In the genomic region with DNA sequence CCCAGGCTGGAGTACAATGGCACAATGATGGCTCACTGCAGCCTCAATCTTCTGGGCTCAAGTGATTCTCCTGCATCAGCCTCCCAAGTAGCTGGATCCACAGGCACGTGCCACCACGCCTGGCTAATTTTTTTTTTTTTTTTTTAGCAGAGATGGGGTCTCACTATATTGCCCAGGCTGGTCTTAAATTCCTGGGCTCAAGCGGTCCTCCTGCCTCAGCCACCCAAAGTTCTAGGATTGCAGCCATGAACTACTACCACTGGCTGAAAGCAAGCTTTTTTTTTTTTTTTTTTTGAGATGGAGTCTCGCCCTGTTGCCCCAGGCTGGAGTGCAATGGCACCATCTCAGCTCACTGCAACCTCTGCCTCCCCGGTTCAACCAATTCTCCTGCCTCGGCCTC, we compare ENCODE assay signal across 8 cellular contexts. TPM values are rescaled to one million over a fixed set of nuclear protein-coding genes. Genes with fewer than 3 reads are reported as not detected.
DNase-seq lines count a peak whose midpoint lies in the region; ATAC-seq and TF ChIP-seq lines count a peak whose summit lies in the region.
"Not testable (repeated sequence)": the region's sequence is repeated elsewhere in the genome, so short reads cannot be mapped to it uniquely, and the experiment has no call there.

No MANE protein-coding gene starts in this region.

- peak overlapping the region in 1 of 2 experiments; percentile 50; a peak in 1 of 4 replicates for H3K4me3 ChIP-seq in HCT116 (replicated peaks in 1 of 2; ENCODE audit: low read depth in 1 of 2, low read length in 2 of 2)
- not testable (repeated sequence) for H3K4me3 ChIP-seq in esophagus (ENCODE audit: low read depth in 1 of 2, low read length in 2 of 2); subcutaneous abdominal adipose tissue (ENCODE audit: low read depth in 1 of 5, low read length in 5 of 5); upper lobe of right lung

- not testable (repeated sequence) for H3K36me3 ChIP-seq in HCT116 (ENCODE audit: control insufficient read depth in 1 of 2, insufficient read depth in 2 of 2, low read length in 2 of 2); esophagus (ENCODE audit: control insufficient read depth in 2 of 2, insufficient read depth in 2 of 2, low read length in 1 of 2); subcutaneous abdominal adipose tissue (ENCODE audit: control insufficient read depth in 5 of 5, insufficient read depth in 5 of 5, low read length in 5 of 5); upper lobe of right lung

- H3K36me3 Mint-ChIP-seq in MCF 10A (ENCODE audit: insufficient read depth, unreplicated experiment); mesothelial cell of epicardium; progenitor cell of endocrine pancreas (ENCODE audit: insufficient read depth): not testable (repeated sequence)

- not testable (repeated sequence) for H3K27me3 Mint-ChIP-seq in MCF 10A (ENCODE audit: insufficient read depth, unreplicated experiment); mesothelial cell of epicardium (ENCODE audit: low read depth)
- peaks cover 17% of the 10 kb centered on the region for H3K27me3 Mint-ChIP-seq in progenitor cell of endocrine pancreas

- not testable (repeated sequence) for H3K27me3 ChIP-seq in HCT116 (ENCODE audit: insufficient read depth, low read length); esophagus (ENCODE audit: control insufficient read depth in 1 of 2, insufficient read depth in 2 of 2, low read length in 2 of 2); subcutaneous abdominal adipose tissue (ENCODE audit: control insufficient read depth in 5 of 5, insufficient read depth in 4 of 5, low read length in 5 of 5); upper lobe of right lung

- not testable (repeated sequence) for TF ChIP-seq CTCF in HCT116 (IDR thresholded peaks at IDR 0.05 in 2 of 3, conservative IDR thresholded peaks at IDR 0.05 in 1 of 3; ENCODE audit: borderline replicate concordance in 1 of 3, insufficient read depth in 1 of 3, low read depth in 2 of 3, low read length in 2 of 3); RWPE1 (conservative IDR thresholded peaks at IDR 0.05; ENCODE audit: low read depth); MCF 10A (IDR thresholded peaks at IDR 0.05; ENCODE audit: unreplicated experiment); mesothelial cell of epicardium (IDR thresholded peaks at IDR 0.05; ENCODE audit: unreplicated experiment); progenitor cell of endocrine pancreas (IDR thresholded peaks at IDR 0.05; ENCODE audit: unreplicated experiment); upper lobe of right lung (IDR thresholded peaks at IDR 0.05)

- not testable (repeated sequence) for BruUV-seq in HCT116 (replicated peaks; lab: Mats Ljungman, UMichigan); MCF 10A (replicated peaks; lab: Mats Ljungman, UMichigan)

- RAD21 ChIA-PET in HCT116 (lab: Charles Lee; ENCODE audit: low non-redundant PET in 1 of 2, low total read pairs in 2 of 2, uncharacterized antibody in 2 of 2, unreplicated experiment in 2 of 2): not testable (repeated sequence)

- H3K27ac ChIP-seq in HCT116 (ENCODE audit: low read depth, low read length) (peak overlapping the region; percentile 93), RWPE1 (peak overlapping the region; percentile 99), esophagus (ENCODE audit: low read depth in 2 of 2, low read length in 1 of 2) (peak overlapping the region; percentile 93 to 94), subcutaneous abdominal adipose tissue (ENCODE audit: low read depth, low read length) (peak overlapping the region; percentile 82), upper lobe of right lung (peak overlapping the region; percentile 65)

- not testable (repeated sequence) for TF ChIP-seq RAD21 in HCT116 (IDR thresholded peaks at IDR 0.05; ENCODE audit: low read depth)

- H3K9me2 ChIP-seq in HCT116 (ENCODE audit: insufficient read depth): not testable (repeated sequence)

- H3K4me1 Mint-ChIP-seq in MCF 10A (ENCODE audit: insufficient read depth, unreplicated experiment) (peaks cover 28% of the 10 kb centered on the region), mesothelial cell of epicardium (peaks cover 20% of the 10 kb centered on the region), progenitor cell of endocrine pancreas (ENCODE audit: low read depth) (peaks cover 15% of the 10 kb centered on the region)

- 85 to 94% methylated on average over 6 of the region's 6 CpGs for WGBS in esophagus, 2 donors

- H3K27ac Mint-ChIP-seq in MCF 10A (ENCODE audit: low read depth, unreplicated experiment) (peak overlapping the region; percentile 96), mesothelial cell of epicardium (peak overlapping the region; percentile 100), progenitor cell of endocrine pancreas (peak overlapping the region; percentile 98)

- H3K4me3 Mint-ChIP-seq in MCF 10A (ENCODE audit: unreplicated experiment): peak overlapping the region; percentile 46
- H3K4me3 Mint-ChIP-seq in mesothelial cell of epicardium; progenitor cell of endocrine pancreas (ENCODE audit: low read depth): not testable (repeated sequence)

- H3K4me2 ChIP-seq in HCT116 (ENCODE audit: low read length): peak overlapping the region; percentile 81

- intact Hi-C loops in HCT116 (cut with micrococcal nuclease); upper lobe of right lung (cut with DNase I): not testable (repeated sequence)
- intact Hi-C loops in MCF 10A (cut with micrococcal nuclease): loop anchor here (2.0 kb wide), 1 partner anchor 16 kb away; no protein-coding TSS in a partner anchor

- H2AFZ ChIP-seq in HCT116 (ENCODE audit: low read depth, low read length, poor library complexity, severe bottlenecking): not testable (repeated sequence)

- H3K9me3 ChIP-seq in HCT116 (ENCODE audit: control insufficient read depth in 1 of 2, insufficient read depth in 1 of 2, low read depth in 1 of 2, low read length in 2 of 2); esophagus (ENCODE audit: control insufficient read depth in 2 of 2, insufficient read depth in 1 of 2, low read depth in 1 of 2, low read length in 1 of 2); subcutaneous abdominal adipose tissue (ENCODE audit: control insufficient read depth in 5 of 5, low read length in 5 of 5); upper lobe of right lung: not testable (repeated sequence)

- not testable (repeated sequence) for DNase-seq in HCT116 (ENCODE audit: low read depth, low spot score); RWPE1 (ENCODE audit: low spot score); MCF 10A (ENCODE audit: unreplicated experiment); mesothelial cell of epicardium (ENCODE audit: low spot score in 2 of 2, unreplicated experiment in 2 of 2); progenitor cell of endocrine pancreas (ENCODE audit: low spot score, unreplicated experiment); upper lobe of right lung

- not testable (repeated sequence) for H3K9me3 Mint-ChIP-seq in MCF 10A (ENCODE audit: unreplicated experiment); mesothelial cell of epicardium; progenitor cell of endocrine pancreas (ENCODE audit: low read depth)

- not testable (repeated sequence) for H4K20me1 ChIP-seq in HCT116 (ENCODE audit: insufficient read depth)

- CTCF ChIA-PET in HCT116 (lab: Charles Lee) (interaction anchor here (0.7 kb wide), 1 partner anchor 22 kb away, joined by 4 read pairs; no protein-coding TSS in a partner anchor), RWPE1 (lab: Yijun Ruan, JAX) (interaction anchor here (0.6 kb wide), 1 partner anchor 377 kb away, joined by 3 read pairs; no protein-coding TSS in a partner anchor), MCF 10A (lab: Yijun Ruan, JAX) (interaction anchor here (0.5 to 0.9 kb wide), 2 partner anchors 15 to 22 kb away, joined by 3 to 5 read pairs; no protein-coding TSS in a partner anchor)

- peak overlapping the region; percentile 68 for H3K9ac ChIP-seq in HCT116 (ENCODE audit: low read length)
- not testable (repeated sequence) for H3K9ac ChIP-seq in subcutaneous abdominal adipose tissue (ENCODE audit: low read length in 5 of 5)

- H3K4me1 ChIP-seq in HCT116 (ENCODE audit: control insufficient read depth in 1 of 2, insufficient read depth in 2 of 2, low read length in 2 of 2) (peaks cover 21 to 64% of the 10 kb centered on the region in 2 experiments), subcutaneous abdominal adipose tissue (ENCODE audit: control insufficient read depth in 5 of 5, insufficient read depth in 5 of 5, low read length in 5 of 5) (peaks cover 0 to 28% (median 17%) of the 10 kb centered on the region in 5 donors)
- not testable (repeated sequence) for H3K4me1 ChIP-seq in esophagus (ENCODE audit: control insufficient read depth in 2 of 2, insufficient read depth in 2 of 2, low read length in 1 of 2); upper lobe of right lung

- not testable (repeated sequence) for ATAC-seq in HCT116, upper lobe of right lung

- H3K79me2 ChIP-seq in HCT116 (ENCODE audit: insufficient read depth, low read length): not testable (repeated sequence)

- POLR2A ChIA-PET in HCT116 (lab: Charles Lee) (interaction anchor here (0.6 to 1.3 kb wide), 3 partner anchors 9 to 372 kb away, joined by 4 to 5 read pairs (median 4); no protein-coding TSS in a partner anchor), RWPE1 (lab: Yijun Ruan, JAX; ENCODE audit: low non-redundant PET) (interaction anchor here (0.7 kb wide), 1 partner anchor 8 kb away, joined by 4 read pairs; no protein-coding TSS in a partner anchor), MCF 10A (lab: Yijun Ruan, JAX) (interaction anchor here (0.8 to 3.8 kb wide), 10 partner anchors 9 to 65 kb away, joined by 3 to 37 read pairs (median 5); a partner anchor contains a TSS)

- not testable (repeated sequence) for TF ChIP-seq POLR2A in HCT116 (IDR thresholded peaks at IDR 0.05; ENCODE audit: borderline replicate concordance, extremely low read depth, insufficient read depth, insufficient read length)

RNA-seq across cellular contexts. Expression of a gene that starts 5.8 kb away (rescaled TPM):
- 127 TPM for total RNA-seq in HCT116 (2021; ENCODE audit: unreplicated experiment)
- 133 and 151 TPM in 2 replicates for polyA plus RNA-seq in HCT116 (2012)
- total RNA-seq in MCF 10A (2022): 194 and 210 TPM in 2 replicates
- 10 to 100 TPM; 54.7 to 73.4 TPM for polyA plus RNA-seq in esophagus
- total RNA-seq in mesothelial cell of epicardium: 79.6 to 86.2 TPM (median 81.1 TPM) in 3 replicates
- 56.1 and 57.6 TPM in 2 replicates for total RNA-seq in progenitor cell of endocrine pancreas
- 280 TPM for total RNA-seq in upper lobe of right lung

RNA-seq across cellular contexts. Expression of a gene that starts 53.8 kb away (rescaled TPM):
- total RNA-seq in HCT116 (2021; ENCODE audit: unreplicated experiment) (55.9 TPM), MCF 10A (2022) (35.3 and 39.8 TPM in 2 replicates), mesothelial cell of epicardium (34.6 to 35.3 TPM (median 35.2 TPM) in 3 replicates), progenitor cell of endocrine pancreas (38.0 and 41.3 TPM in 2 replicates), upper lobe of right lung (18.4 TPM)
- 17.9 and 21.4 TPM in 2 replicates for polyA plus RNA-seq in HCT116 (2012)
- 1 to 10 TPM; 5.6 to 6.6 TPM for polyA plus RNA-seq in esophagus

RNA-seq across cellular contexts. Expression of a gene that starts 53.8 kb away (rescaled TPM):
- total RNA-seq in HCT116 (2021; ENCODE audit: unreplicated experiment): 0.59 TPM
- 0.47 and 0.56 TPM in 2 replicates for polyA plus RNA-seq in HCT116 (2012)
- 5.3 and 6.8 TPM in 2 replicates for total RNA-seq in MCF 10A (2022)
- polyA plus RNA-seq in esophagus: under 1 TPM; 0.26 to 0.28 TPM
- 3.8 to 5.1 TPM (median 5.0 TPM) in 3 replicates for total RNA-seq in mesothelial cell of epicardium
- 2.0 and 2.2 TPM in 2 replicates for total RNA-seq in progenitor cell of endocrine pancreas
- 0.41 TPM for total RNA-seq in upper lobe of right lung
